1 cellular context compared by ENCODE assay signal in genomic region chr14:52563120-52563519, GRCh38.
TF ChIP-seq lines count a peak whose summit lies in the region.

No MANE protein-coding gene starts in this region.

TF ChIP-seq in HCT116, 20 proteins besides CTCF, POLR2A, EP300 and RAD21 (continued from another document):
- TF ChIP-seq ZBTB33 (IDR thresholded peaks at IDR 0.05; ENCODE audit: extremely low read depth, insufficient replicate concordance, low read length) = no peak
- no peak for TF ChIP-seq ZFX (IDR thresholded peaks at IDR 0.05)
- TF ChIP-seq FOSL1 (IDR thresholded peaks at IDR 0.05; ENCODE audit: low read depth) = no peak
- no peak for TF ChIP-seq EGR1 (IDR thresholded peaks at IDR 0.05; ENCODE audit: low read depth)
- no peak for TF ChIP-seq SRF (IDR thresholded peaks at IDR 0.05; ENCODE audit: low read depth)
- no peak for TF ChIP-seq SIN3A (IDR thresholded peaks at IDR 0.05; ENCODE audit: low read depth)
- no peak for TF ChIP-seq ZNF274 (IDR thresholded peaks at IDR 0.05; ENCODE audit: low read depth, low read length)
